Comparison of ENCODE assay signal across 14 cellular contexts in the genomic region with DNA sequence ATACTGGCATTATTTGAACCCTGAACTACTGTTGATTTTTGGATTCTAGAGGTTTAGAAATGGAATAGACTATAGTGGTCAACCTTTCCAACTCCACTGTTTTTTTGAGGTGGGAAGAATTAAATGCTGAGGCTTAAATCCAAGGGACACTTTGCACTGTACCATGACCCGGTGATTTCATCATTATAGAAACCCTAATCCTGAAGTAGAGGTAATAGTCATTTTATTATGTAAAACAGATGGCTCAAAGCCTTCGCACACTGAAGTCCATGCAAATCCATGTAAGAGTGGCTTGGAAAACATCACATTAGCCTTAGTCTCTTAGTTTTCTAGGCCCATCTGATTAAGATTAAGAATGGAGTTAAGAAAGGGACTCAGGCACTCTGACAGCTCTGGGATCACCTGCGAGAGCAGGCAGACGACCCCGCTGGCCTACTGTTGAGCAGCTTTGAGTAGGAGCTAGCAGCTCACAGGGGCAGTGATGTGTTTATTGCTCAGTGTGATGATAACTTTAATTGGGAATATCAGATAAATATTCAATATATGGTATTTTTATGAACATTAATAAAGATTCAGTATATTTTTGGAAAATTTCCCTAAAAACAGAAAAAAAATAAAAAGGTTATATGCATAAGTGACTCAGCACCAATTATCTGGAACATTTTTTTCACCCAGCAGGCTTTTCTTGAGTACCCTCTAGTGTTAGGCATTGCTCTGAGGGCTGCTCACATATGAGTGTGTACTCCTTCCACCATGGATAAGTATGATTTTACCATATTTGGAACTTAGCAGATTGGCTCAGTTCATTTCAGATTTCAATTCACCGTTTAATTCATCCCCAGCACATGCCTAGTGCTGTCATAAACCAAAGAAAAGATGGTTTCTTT. TPM values are rescaled to one million over a fixed set of nuclear protein-coding genes. Genes with fewer than 3 reads are reported as not detected.
DNase-seq lines count a peak whose midpoint lies in the region; ATAC-seq and TF ChIP-seq lines count a peak whose summit lies in the region.
"Had no signal": no experiment of that assay in that cellular context is flagged by ENCODE, and none has a peak within 500 bp of the region (broad histone marks: within the 10 kb centered on the region; RNA-seq: fewer than 3 reads in every experiment).

No MANE protein-coding gene starts in this region.

- H3K27ac Mint-ChIP-seq in T-helper 2 cell treated with Interferon-gamma antibody and Interleukin-4, amounts not matched to agents 5 μg/mL and 100 μg/mL, for 36 hours = peak overlapping the region; percentile 52
- peak overlapping the region in 3 of 10 donors; percentile 7 to 55 (median 37) for H3K27ac Mint-ChIP-seq in naive thymus-derived CD8-positive, alpha-beta T cell

- H3K4ac ChIP-seq in mesendoderm (ENCODE audit: low read depth, low read length) = no peak overlapping the region

- no CpG with 5 or more reads among the region's 6 CpGs for WGBS in mesendoderm (ENCODE audit: extremely low coverage, insufficient coverage, low lambda C conversion rate)

- no peak overlapping the region for H4K8ac ChIP-seq in mesendoderm (ENCODE audit: low read depth, low read length)

- H3K4me3 ChIP-seq in mesendoderm (ENCODE audit: low read length) = no peak overlapping the region
- H3K4me3 ChIP-seq: lower lobe of right lung had no signal

- H3K27me3 ChIP-seq in mesendoderm (ENCODE audit: insufficient read depth, low read length, poor library complexity) = no peaks in the 10 kb centered on the region

- H3K79me1 ChIP-seq in mesendoderm (ENCODE audit: low read length) = peaks cover 2% of the 10 kb centered on the region

- H3K4me1 ChIP-seq in mesendoderm (ENCODE audit: control insufficient read depth, low read depth, low read length) = no peaks in the 10 kb centered on the region
- H3K4me1 ChIP-seq: lower lobe of right lung had no signal

- peak overlapping the region; percentile 57 for H2BK15ac ChIP-seq in mesendoderm (replicated peaks; ENCODE audit: low read depth)

- no peak overlapping the region for H2AK5ac ChIP-seq in mesendoderm (ENCODE audit: low read length)

- POLR2A ChIA-PET in naive thymus-derived CD8-positive, alpha-beta T cell (lab: Charles Lee) = no interaction called here

- TF ChIP-seq CTCF in GM13977 (IDR thresholded peaks at IDR 0.05; ENCODE audit: extremely low read depth, insufficient read depth, missing control alignments) = no peak

- no peak overlapping the region for H3K9ac ChIP-seq in mesendoderm (ENCODE audit: low read length)

- H3K27me3 Mint-ChIP-seq in T-helper 2 cell treated with Interferon-gamma antibody and Interleukin-4, amounts not matched to agents 5 μg/mL and 100 μg/mL, for 36 hours (ENCODE audit: low read depth) = no peaks in the 10 kb centered on the region
- no peaks in the 10 kb centered on the region for H3K27me3 Mint-ChIP-seq in naive thymus-derived CD8-positive, alpha-beta T cell

- H3K36me3 Mint-ChIP-seq in T-helper 2 cell treated with Interferon-gamma antibody and Interleukin-4, amounts not matched to agents 5 μg/mL and 100 μg/mL, for 36 hours (ENCODE audit: low read depth) = peaks cover 29% of the 10 kb centered on the region
- peaks cover 0 to 3% (median 0%) of the 10 kb centered on the region in 3 donors for H3K36me3 Mint-ChIP-seq in naive thymus-derived CD8-positive, alpha-beta T cell

- peaks cover 37% of the 10 kb centered on the region for H3K4me1 Mint-ChIP-seq in T-helper 2 cell treated with Interferon-gamma antibody and Interleukin-4, amounts not matched to agents 5 μg/mL and 100 μg/mL, for 36 hours (ENCODE audit: low read depth)
- peaks cover 14 to 34% (median 25%) of the 10 kb centered on the region in 4 donors for H3K4me1 Mint-ChIP-seq in naive thymus-derived CD8-positive, alpha-beta T cell

- no peak for DNase-seq in T-helper 2 cell treated with Interferon-gamma antibody and Interleukin-4, amounts not matched to agents 5 μg/mL and 100 μg/mL, for 36 hours (ENCODE audit: low spot score)
- DNase-seq in T-helper 2 cell (no peak), LHCN-M2 (ENCODE audit: low read depth) (peak; percentile 33), amniotic epithelial cell (ENCODE audit: low read depth) (peak; percentile 47), mesendoderm (no peak), GM13977 (ENCODE audit: low spot score) (no peak), anterior cingulate cortex (lab: John Stamatoyannopoulos, UW) (no peak)
- DNase-seq in naive thymus-derived CD8-positive, alpha-beta T cell = no peak
- DNase-seq: amygdala; effector memory CD4-positive, alpha-beta T cell; lower lobe of right lung; MV-4-11; occipital lobe; stimulated activated CD4-positive, alpha-beta T cell treated with anti-CD3 and anti-CD28 coated beads, Interleukin-15, amount 100 ng/mL, for 24 hours had no signal

- in situ Hi-C loops in GM13977 (cut with MboI; ENCODE audit: low pct_unique_long_range_greater_than_20kb, low sequenced_read_pairs, unreplicated experiment) = loop anchor here (25.0 kb wide), 1 partner anchor 836 kb away; no protein-coding TSS in a partner anchor

- ATAC-seq in naive thymus-derived CD8-positive, alpha-beta T cell = no peak

- no peak overlapping the region for H3K18ac ChIP-seq in mesendoderm (ENCODE audit: low read length)

- no peak overlapping the region for H4K5ac ChIP-seq in mesendoderm (ENCODE audit: low read length)

- H3K27ac ChIP-seq in mesendoderm (ENCODE audit: low read depth, low read length) = no peak overlapping the region
- H3K27ac ChIP-seq: lower lobe of right lung had no signal

- H3K56ac ChIP-seq in mesendoderm (ENCODE audit: low read length) = no peak overlapping the region

- H3K4me2 ChIP-seq in mesendoderm (ENCODE audit: low read length) = no peak overlapping the region

- peaks cover 4% of the 10 kb centered on the region for H3K9me3 Mint-ChIP-seq in T-helper 2 cell treated with Interferon-gamma antibody and Interleukin-4, amounts not matched to agents 5 μg/mL and 100 μg/mL, for 36 hours
- no peaks in the 10 kb centered on the region for H3K9me3 Mint-ChIP-seq in naive thymus-derived CD8-positive, alpha-beta T cell

- H3K36me3 ChIP-seq in mesendoderm (ENCODE audit: control insufficient read depth, insufficient read depth, low read length) = no peaks in the 10 kb centered on the region
- H3K36me3 ChIP-seq: lower lobe of right lung had no signal

- H2BK120ac ChIP-seq in mesendoderm (ENCODE audit: low read depth, low read length) = no peak overlapping the region

- H2BK5ac ChIP-seq in mesendoderm (ENCODE audit: low read length) = no peak overlapping the region

- H3K23ac ChIP-seq in mesendoderm (ENCODE audit: low read length) = no peak overlapping the region

- H3K79me2 ChIP-seq in mesendoderm (ENCODE audit: control insufficient read depth, insufficient read depth, low read length) = no peaks in the 10 kb centered on the region

- H3K4me3 Mint-ChIP-seq in T-helper 2 cell treated with Interferon-gamma antibody and Interleukin-4, amounts not matched to agents 5 μg/mL and 100 μg/mL, for 36 hours = peak overlapping the region; percentile 76
- no peak overlapping the region for H3K4me3 Mint-ChIP-seq in naive thymus-derived CD8-positive, alpha-beta T cell

RNA-seq across cellular contexts. Expression of gene SLX4IP, which starts 13.4 kb away (rescaled TPM):
- 6.3 and 7.0 TPM in 2 replicates for total RNA-seq in LHCN-M2 (2014; rRNA removed)
- polyA plus RNA-seq in LHCN-M2 (2012) = 1.4 TPM
- 2.2 TPM for polyA plus RNA-seq in mesendoderm (2013, experiment 1 of 2)
- polyA plus RNA-seq in mesendoderm (2013, experiment 2 of 2) = 2.4 TPM
- 1 to 10 TPM; 6.1 to 6.3 TPM for total RNA-seq in naive thymus-derived CD8-positive, alpha-beta T cell
- 1 to 10 TPM; 1.5 to 2.5 (median 1.6) TPM for polyA plus RNA-seq in naive thymus-derived CD8-positive, alpha-beta T cell

RNA-seq across cellular contexts. Expression of gene MKKS, which starts 14.5 kb away (rescaled TPM):
- total RNA-seq in LHCN-M2 (2014; rRNA removed) = 10.6 and 12.6 TPM in 2 replicates
- polyA plus RNA-seq in LHCN-M2 (2012) = 6.1 TPM
- 12.4 TPM for polyA plus RNA-seq in mesendoderm (2013, experiment 1 of 2)
- polyA plus RNA-seq in mesendoderm (2013, experiment 2 of 2) = 12.7 TPM
- total RNA-seq in naive thymus-derived CD8-positive, alpha-beta T cell = 10 to 100 TPM; 13.9 to 16.0 TPM
- 10 to 100 TPM; 26.1 to 37.4 (median 32.2) TPM for polyA plus RNA-seq in naive thymus-derived CD8-positive, alpha-beta T cell

Comparison
In these comparisons a context has a peak if more than half of its experiments do, and no peak if none do; other contexts are left out.
1. DNase-seq: peak in LHCN-M2 (single experiment) and amniotic epithelial cell (single experiment); none in T-helper 2 cell treated with Interferon-gamma antibody and Interleukin-4, amounts not matched to agents 5 μg/mL and 100 μg/mL, for 36 hours (single experiment), T-helper 2 cell (0 of 5), mesendoderm (single experiment), naive thymus-derived CD8-positive, alpha-beta T cell (0 of 10), GM13977 (single experiment) and anterior cingulate cortex (0 of 58).